Comparison of ENCODE assay signal across 8 cellular contexts in genomic region chr2:40281021-40281940, GRCh38.
DNase-seq lines count a peak whose midpoint lies in the region; ATAC-seq and TF ChIP-seq lines count a peak whose summit lies in the region.

No MANE protein-coding gene starts in this region.

- H3K9me3 ChIP-seq in muscle layer of duodenum (ENCODE audit: control insufficient read depth in 1 of 2, low read length in 2 of 2): no peaks in the 10 kb centered on the region

- H3K27ac ChIP-seq in muscle layer of duodenum (ENCODE audit: low read length): peak overlapping the region; percentile 83

- H3K4me3 ChIP-seq in astrocyte of the cerebellum (ENCODE audit: low read depth, low read length) (no peak overlapping the region), muscle layer of duodenum (ENCODE audit: low read depth in 1 of 2, low read length in 2 of 2) (peak overlapping the region in 1 of 2 donors; percentile 61)

- ATAC-seq in HG02763 (IDR thresholded peaks at IDR 0.05; ENCODE audit: unreplicated experiment): peak; percentile 65

- no peak for TF ChIP-seq CTCF in astrocyte of the cerebellum (IDR thresholded peaks at IDR 0.05; ENCODE audit: low read depth, low read length, missing control alignments)

- no peaks in the 10 kb centered on the region for H3K27me3 ChIP-seq in muscle layer of duodenum (ENCODE audit: low read depth, low read length)

- no peaks in the 10 kb centered on the region for H3K36me3 ChIP-seq in muscle layer of duodenum (ENCODE audit: control insufficient read depth in 1 of 2, insufficient read depth in 2 of 2, low read length in 2 of 2)

- peak; percentile 57 for DNase-seq in GM03348 (ENCODE audit: low spot score)
- DNase-seq in astrocyte of the cerebellum (ENCODE audit: low read depth): peak; percentile 82
- no peak for DNase-seq in NCI-H1930 (lab: John Stamatoyannopoulos, UW)
- no peak for DNase-seq in NK-92 treated with Interleukin-12 subunit alpha and Interleukin-12 subunit beta, amount 100 ng/mL, for 24 hours (lab: John Stamatoyannopoulos, UW)
- DNase-seq in stimulated activated CD4-positive, alpha-beta T cell treated with anti-CD3 and anti-CD28 coated beads, Interleukin-2, amount 100 ng/mL, for 48 hours: no peak
- DNase-seq in NCI-H2029 treated with DMSO at 0.1 percent for 48 hours (lab: John Stamatoyannopoulos, UW): no peak

- in situ Hi-C loops in astrocyte of the cerebellum (cut with HindIII; ENCODE audit: low sequenced_read_pairs): no loop called here

- peaks cover 6 to 18% of the 10 kb centered on the region in 2 donors for H3K4me1 ChIP-seq in muscle layer of duodenum (ENCODE audit: control insufficient read depth in 1 of 2, insufficient read depth in 2 of 2, low read length in 2 of 2)

Comparison
In these comparisons a context has a peak if more than half of its experiments do, and no peak if none do; other contexts are left out.
1. DNase-seq: peak in GM03348 (single experiment) and astrocyte of the cerebellum (single experiment); none in NCI-H1930 (0 of 2), NK-92 treated with Interleukin-12 subunit alpha and Interleukin-12 subunit beta, amount 100 ng/mL, for 24 hours (single experiment), stimulated activated CD4-positive, alpha-beta T cell treated with anti-CD3 and anti-CD28 coated beads, Interleukin-2, amount 100 ng/mL, for 48 hours (0 of 2) and NCI-H2029 treated with DMSO at 0.1 percent for 48 hours (single experiment).